In genomic region chr16:88767546-88767945, GRCh38 we compare ENCODE assay signal across 12 cellular contexts. TPM values are rescaled to one million over a fixed set of nuclear protein-coding genes. Genes with fewer than 3 reads are reported as not detected.
DNase-seq lines count a peak whose midpoint lies in the region; ATAC-seq and TF ChIP-seq lines count a peak whose summit lies in the region.
"Had no signal": no experiment of that assay in that cellular context is flagged by ENCODE, and none has a peak within 500 bp of the region (broad histone marks: within the 10 kb centered on the region; RNA-seq: fewer than 3 reads in every experiment).

No MANE protein-coding gene starts in this region.

- H3K27me3 ChIP-seq in fibroblast of lung (ENCODE audit: control insufficient read depth, insufficient read depth, low read length) (no peaks in the 10 kb centered on the region), stomach smooth muscle (ENCODE audit: control insufficient read depth in 1 of 2, insufficient read depth in 2 of 2, low read length in 2 of 2) (no peaks in the 10 kb centered on the region)
- H3K27me3 ChIP-seq: MG63 had no signal

- H3K4me1 ChIP-seq in HEK293 (ENCODE audit: control insufficient read depth, insufficient read depth, low read length) (peaks cover 30% of the 10 kb centered on the region), fibroblast of lung (ENCODE audit: control insufficient read depth, extremely low read depth, insufficient read depth, low read length) (peaks cover 41% of the 10 kb centered on the region), stomach smooth muscle (ENCODE audit: control insufficient read depth, insufficient read depth, low read length) (peaks cover 85% of the 10 kb centered on the region)

- no peak for DNase-seq in WTC11 (ENCODE audit: low spot score)
- DNase-seq in fibroblast of lung (ENCODE audit: low read depth in 2 of 2), result no peak
- no peak for DNase-seq in DMS 273 (lab: John Stamatoyannopoulos, UW; ENCODE audit: unreplicated experiment)
- DNase-seq in NCI-H2196 (lab: John Stamatoyannopoulos, UW; ENCODE audit: unreplicated experiment), result no peak
- DNase-seq: activated CD4-positive, alpha-beta T cell treated with anti-CD3 and anti-CD28 coated beads for 48 hours; NCI-H510A; SIG-M5 had no signal

- no peak overlapping the region for H3K27ac ChIP-seq in HEK293 (ENCODE audit: extremely low read depth, low read depth, low read length)
- H3K27ac ChIP-seq in fibroblast of lung (ENCODE audit: insufficient read depth, low read length), result peak overlapping the region; percentile 57
- peak overlapping the region; percentile 89 for H3K27ac ChIP-seq in stomach smooth muscle (ENCODE audit: low read length)

- peaks cover 93% of the 10 kb centered on the region for H3K79me2 ChIP-seq in fibroblast of lung (ENCODE audit: control insufficient read depth, insufficient read depth, low read length)

- H4K20me1 ChIP-seq in fibroblast of lung (ENCODE audit: control insufficient read depth, extremely low read depth, insufficient read depth, low read length), result no peaks in the 10 kb centered on the region

- H3K4me3 ChIP-seq in HEK293 (ENCODE audit: low read depth, low read length), result no peak overlapping the region
- peak overlapping the region in 1 of 4 experiments; percentile 35 for H3K4me3 ChIP-seq in fibroblast of lung (replicated peaks in 1 of 4; ENCODE audit: control extremely low read depth in 1 of 4, insufficient read depth in 1 of 4, low read depth in 3 of 4, low read length in 4 of 4)
- H3K4me3 ChIP-seq in stomach smooth muscle (ENCODE audit: low read length in 2 of 2), result peak overlapping the region; percentile 15 to 46
- H3K4me3 ChIP-seq: MG63 had no signal

- H3K36me3 Mint-ChIP-seq in WTC11, result no peaks in the 10 kb centered on the region
- H3K36me3 Mint-ChIP-seq: activated naive CD4-positive, alpha-beta T cell treated with anti-CD3 and anti-CD28 coated beads, Interleukin-2, amount 50 U/mL, for 72 hours had no signal

- peaks cover 45% of the 10 kb centered on the region for H3K4me1 Mint-ChIP-seq in WTC11

- H3K9me3 ChIP-seq in HEK293 (ENCODE audit: control insufficient read depth, insufficient read depth, low read depth, low read length) (no peaks in the 10 kb centered on the region), fibroblast of lung (ENCODE audit: control insufficient read depth, insufficient read depth, low read depth, low read length) (no peaks in the 10 kb centered on the region), stomach smooth muscle (ENCODE audit: control insufficient read depth in 2 of 2, low read length in 2 of 2) (no peaks in the 10 kb centered on the region)
- H3K9me3 ChIP-seq: MG63 had no signal

- peak overlapping the region; percentile 21 for H3K9ac ChIP-seq in fibroblast of lung (ENCODE audit: insufficient read depth, low read length)
- H3K9ac ChIP-seq in stomach smooth muscle (ENCODE audit: low read length in 2 of 2), result peak overlapping the region; percentile 47 to 66

- H3K36me3 ChIP-seq in HEK293 (ENCODE audit: control insufficient read depth in 2 of 2, insufficient read depth in 1 of 2, low read length in 2 of 2) (no peaks in the 10 kb centered on the region), fibroblast of lung (ENCODE audit: control insufficient read depth, insufficient read depth, low read length) (peaks cover 5% of the 10 kb centered on the region), stomach smooth muscle (ENCODE audit: control insufficient read depth in 2 of 2, insufficient read depth in 2 of 2, low read length in 2 of 2) (peaks cover 0 to 3% of the 10 kb centered on the region in 2 donors)

- ATAC-seq in WTC11, result no peak
- no peak for ATAC-seq in GM18520 (IDR thresholded peaks at IDR 0.05; ENCODE audit: unreplicated experiment)
- ATAC-seq: activated naive CD4-positive, alpha-beta T cell treated with anti-CD3 and anti-CD28 coated beads, Interleukin-2, amount 50 U/mL, for 72 hours had no signal

- no peak for TF ChIP-seq CTCF in HEK293 (tag by site-specific recombination; IDR thresholded peaks at IDR 0.05)
- no peak for TF ChIP-seq CTCF in WTC11 (IDR thresholded peaks at IDR 0.05)
- TF ChIP-seq CTCF in fibroblast of lung (conservative IDR thresholded peaks at IDR 0.05 in 1 of 2, IDR thresholded peaks at IDR 0.05 in 1 of 2; ENCODE audit: low read depth in 1 of 2, low read length in 2 of 2), result no peak

- CTCF ChIA-PET in HEK293 (lab: Yijun Ruan, JAX) (interaction anchor here (0.7 to 9.2 kb wide), 2 partner anchors 15 to 31 kb away, joined by 3 to 58 read pairs; no protein-coding TSS in a partner anchor), WTC11 (lab: Charles Lee) (interaction anchor here (4.3 to 9.6 kb wide), 3 partner anchors 12 to 31 kb away, joined by 35 to 115 read pairs (median 108); partner anchors contain the start of gene PIEZO1)

- POLR2A ChIA-PET in HEK293 (lab: Yijun Ruan, JAX) (interaction anchor here (6.8 kb wide), 1 partner anchor 15 kb away, joined by 97 read pairs; the partner anchor contains the start of gene PIEZO1), WTC11 (lab: Charles Lee) (no interaction called here)

- no peaks in the 10 kb centered on the region for H3K9me3 Mint-ChIP-seq in WTC11
- H3K9me3 Mint-ChIP-seq: activated naive CD4-positive, alpha-beta T cell treated with anti-CD3 and anti-CD28 coated beads, Interleukin-2, amount 50 U/mL, for 72 hours had no signal

- H3K4me3 Mint-ChIP-seq in WTC11, result no peak overlapping the region

- peak overlapping the region; percentile 25 for H3K4me2 ChIP-seq in fibroblast of lung (ENCODE audit: extremely low read depth, insufficient read depth, low read length)

- peak overlapping the region; percentile 74; the same call in 1 of the 2 replicates for H3K27ac Mint-ChIP-seq in WTC11
- H3K27ac Mint-ChIP-seq: activated naive CD4-positive, alpha-beta T cell treated with anti-CD3 and anti-CD28 coated beads, Interleukin-2, amount 50 U/mL, for 72 hours had no signal

- H3K27me3 Mint-ChIP-seq in WTC11 (ENCODE audit: low read depth), result no peaks in the 10 kb centered on the region

- no peak overlapping the region for H2AFZ ChIP-seq in fibroblast of lung (ENCODE audit: low read length)

TF ChIP-seq in HEK293, 187 proteins besides CTCF, POLR2A, EP300 and RAD21 (continues in another document):
- TF ChIP-seq ZFP41 (tag by site-specific recombination; IDR thresholded peaks at IDR 0.05; ENCODE audit: borderline replicate concordance) (no peak), ZNF335 (tag by site-specific recombination; conservative IDR thresholded peaks at IDR 0.05) (no peak), ZNF624 (tag by site-specific recombination; IDR thresholded peaks at IDR 0.05) (no peak), ZBTB48 (tag by site-specific recombination; IDR thresholded peaks at IDR 0.05) (peak; percentile 34; the same call in 1 of the 2 replicates), ZNF776 (tag by site-specific recombination; IDR thresholded peaks at IDR 0.05; ENCODE audit: borderline replicate concordance) (no peak)

TF ChIP-seq in WTC11, 78 proteins besides CTCF, POLR2A, EP300 and RAD21 (continues in another document):
- TF ChIP-seq AR (CRISPR knock-in tag; IDR thresholded peaks at IDR 0.05), result no peak
- TF ChIP-seq E2F1 (CRISPR knock-in tag; IDR thresholded peaks at IDR 0.05), result no peak
- no peak for TF ChIP-seq ATF3 (CRISPR knock-in tag; conservative IDR thresholded peaks at IDR 0.05)
- TF ChIP-seq SMAD3 (CRISPR knock-in tag; IDR thresholded peaks at IDR 0.05; ENCODE audit: borderline replicate concordance), result no peak
- TF ChIP-seq HMGA2 (CRISPR knock-in tag; IDR thresholded peaks at IDR 0.05), result no peak

RNA-seq across cellular contexts. Expression of gene PIEZO1, which starts 17.5 kb away (rescaled TPM):
- total RNA-seq in WTC11 (2021), result 68.3 to 75.1 TPM (median 71.3 TPM) in 3 replicates
- 135 and 313 TPM in 2 replicates for total RNA-seq in fibroblast of lung
- 94.5 and 126 TPM in 2 replicates for polyA plus RNA-seq in fibroblast of lung
- 184 and 260 TPM in 2 replicates for polyA plus RNA-seq in fibroblast of lung (2012)
- polyA minus RNA-seq in fibroblast of lung (ENCODE audit: low replicate concordance), result 1,099 and 1,312 TPM in 2 replicates

RNA-seq across cellular contexts. Expression of gene CDT1, which starts 36.0 kb away (rescaled TPM):
- total RNA-seq in WTC11 (2021), result 142 to 154 TPM (median 149 TPM) in 3 replicates
- total RNA-seq in fibroblast of lung, result 0.77 and 3.6 TPM in 2 replicates
- 1.3 and 4.5 TPM in 2 replicates for polyA plus RNA-seq in fibroblast of lung
- 4.2 and 19.0 TPM in 2 replicates for polyA plus RNA-seq in fibroblast of lung (2012)
- polyA minus RNA-seq in fibroblast of lung (ENCODE audit: low replicate concordance), result 4.7 and 23.7 TPM in 2 replicates

RNA-seq across cellular contexts. Expression of gene APRT, which starts 44.2 kb away (rescaled TPM):
- 272 to 288 TPM (median 282 TPM) in 3 replicates for total RNA-seq in WTC11 (2021)
- 50.3 and 95.6 TPM in 2 replicates for total RNA-seq in fibroblast of lung
- polyA plus RNA-seq in fibroblast of lung, result 39.2 and 57.6 TPM in 2 replicates
- 155 and 232 TPM in 2 replicates for polyA plus RNA-seq in fibroblast of lung (2012)
- 62.8 and 64.3 TPM in 2 replicates for polyA minus RNA-seq in fibroblast of lung (ENCODE audit: low replicate concordance)

Comparison
In these comparisons a context has a peak if more than half of its experiments do, and no peak if none do; other contexts are left out.
1. RNA of gene CDT1, which starts 36.0 kb away (total RNA-seq): 142 to 154 TPM in WTC11; 0.77 to 3.6 TPM in fibroblast of lung; every median in the first group is over 10 times any median in the second.